In the genomic region with DNA sequence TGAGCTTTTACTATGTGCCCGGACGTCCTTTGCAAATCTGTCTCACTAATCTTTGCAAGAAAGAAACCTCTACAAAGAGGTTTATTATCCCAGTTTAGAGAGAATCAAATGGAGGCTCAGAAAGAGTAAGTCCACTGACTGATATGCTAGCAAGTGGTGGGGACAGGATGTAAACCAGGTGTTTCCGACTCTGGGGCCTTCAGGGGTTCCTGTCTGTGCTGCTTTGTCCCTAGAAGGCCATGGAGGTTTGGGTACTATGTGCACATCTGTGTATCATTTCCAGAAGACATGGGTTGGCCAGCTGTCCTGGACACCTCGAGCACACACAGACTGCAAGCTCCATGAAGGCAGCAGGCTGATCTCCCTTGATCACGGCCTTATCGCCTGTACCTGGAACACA, we compare ENCODE assay signal across 11 cellular contexts. TPM values are rescaled to one million over a fixed set of nuclear protein-coding genes. Genes with fewer than 3 reads are reported as not detected.
DNase-seq lines count a peak whose midpoint lies in the region; ATAC-seq and TF ChIP-seq lines count a peak whose summit lies in the region.
"Had no signal": no experiment of that assay in that cellular context is flagged by ENCODE, and none has a peak within 500 bp of the region (broad histone marks: within the 10 kb centered on the region; RNA-seq: fewer than 3 reads in every experiment).

No MANE protein-coding gene starts in this region.

- H2BK20ac ChIP-seq in IMR-90 (ENCODE audit: low read depth, low read length) = no peak overlapping the region

- H4K8ac ChIP-seq in IMR-90 (ENCODE audit: low read depth in 2 of 2, low read length in 2 of 2) = peak overlapping the region; percentile 2 to 94; a peak in 2 of 4 replicates

- H4K5ac ChIP-seq in IMR-90 (ENCODE audit: low read depth, low read length) = no peak overlapping the region

- no peak overlapping the region for H3K4me2 ChIP-seq in IMR-90 (ENCODE audit: low read depth, low read length)

- 0 out of 2 replicates have a peak overlapping the region, but pooled peaks have one; percentile 38 for H3K23ac ChIP-seq in IMR-90 (ENCODE audit: low read depth, low read length)

- 82% methylated on average over 2 of the region's 6 CpGs; no CpG with 5 or more reads in 1 of the 2 experiments for WGBS in IMR-90 (ENCODE audit: extremely low coverage in 2 of 2, insufficient read length in 1 of 2), 2 experiments

- H3K56ac ChIP-seq in IMR-90 (ENCODE audit: extremely low read depth, insufficient read depth, low read length) = no peak overlapping the region

- no peaks in the 10 kb centered on the region for H3K27me3 Mint-ChIP-seq in CD4-positive, CD25-positive, alpha-beta regulatory T cell
- no peaks in the 10 kb centered on the region for H3K27me3 Mint-ChIP-seq in activated naive CD8-positive, alpha-beta T cell
- H3K27me3 Mint-ChIP-seq in naive B cell = peaks cover 0 to 6% (median 0%) of the 10 kb centered on the region in 3 donors

- H3K18ac ChIP-seq in IMR-90 (ENCODE audit: low read depth, low read length) = no peak overlapping the region

- peak in 1 of 3 donors; percentile 68 for DNase-seq in CD4-positive, CD25-positive, alpha-beta regulatory T cell
- no peak for DNase-seq in IMR-90
- DNase-seq in naive B cell = no peak
- DNase-seq in amygdala (lab: John Stamatoyannopoulos, UW) = no peak
- DNase-seq in activated gamma-delta T cell treated with Interleukin-2 at 50 U/mL for 16 hours = no peak
- DNase-seq: activated CD4-positive, alpha-beta T cell treated with anti-CD3 and anti-CD28 coated beads for 1 hour; central memory CD4-positive, alpha-beta T cell; KG1 had no signal

- no peaks in the 10 kb centered on the region for H3K36me3 ChIP-seq in CD4-positive, CD25-positive, alpha-beta regulatory T cell (ENCODE audit: control insufficient read depth, insufficient read depth, low read length)
- H3K36me3 ChIP-seq in IMR-90 (ENCODE audit: control insufficient read depth, insufficient read depth, low read length) = peaks cover 20% of the 10 kb centered on the region

- H2AFZ ChIP-seq in IMR-90 (replicated peaks; ENCODE audit: low read length, poor library complexity) = no peak overlapping the region

- peaks cover 18% of the 10 kb centered on the region for H3K4me1 ChIP-seq in CD4-positive, CD25-positive, alpha-beta regulatory T cell (ENCODE audit: control insufficient read depth, insufficient read depth, low read length, poor library complexity, severe bottlenecking)
- H3K4me1 ChIP-seq in IMR-90 (ENCODE audit: control insufficient read depth, insufficient read depth, low read length) = peaks cover 2% of the 10 kb centered on the region; the same call in 1 of the 2 replicates

- intact Hi-C loops in IMR-90 (cut with micrococcal nuclease) = no loop called here

- peaks cover 4% of the 10 kb centered on the region for H3K36me3 Mint-ChIP-seq in CD4-positive, CD25-positive, alpha-beta regulatory T cell
- no peaks in the 10 kb centered on the region for H3K36me3 Mint-ChIP-seq in activated naive CD8-positive, alpha-beta T cell
- peaks cover 0 to 7% of the 10 kb centered on the region in 2 donors for H3K36me3 Mint-ChIP-seq in naive B cell

- H3K27ac Mint-ChIP-seq in CD4-positive, CD25-positive, alpha-beta regulatory T cell = peak overlapping the region; percentile 52 to 99 (median 98)
- H3K27ac Mint-ChIP-seq in activated naive CD8-positive, alpha-beta T cell = peak overlapping the region; percentile 99
- peak overlapping the region in 4 of 6 donors; percentile 51 to 98 (median 80) for H3K27ac Mint-ChIP-seq in naive B cell

- dilution Hi-C loops in IMR-90 (cut with HindIII; ENCODE audit: low sequenced_read_pairs, unreplicated experiment) = no loop called here

- no peak for TF ChIP-seq RAD21 in IMR-90 (IDR thresholded peaks at IDR 0.05; ENCODE audit: low read length)

- peaks cover 4% of the 10 kb centered on the region; the same call in 1 of the 2 replicates for H3K9me1 ChIP-seq in IMR-90 (ENCODE audit: insufficient read depth, low read length)

- no peak overlapping the region for H2AK5ac ChIP-seq in IMR-90 (ENCODE audit: low read depth, low read length)

- peak overlapping the region; percentile 89 for H3K27ac ChIP-seq in CD4-positive, CD25-positive, alpha-beta regulatory T cell (ENCODE audit: insufficient read depth, low read length, poor library complexity, severe bottlenecking)
- no peak overlapping the region for H3K27ac ChIP-seq in IMR-90 (ENCODE audit: insufficient read depth, low read length)

- H3K4ac ChIP-seq in IMR-90 (ENCODE audit: low read depth, low read length) = peak overlapping the region; percentile 15; the same call in 1 of the 2 replicates

- H4K20me1 ChIP-seq in IMR-90 (ENCODE audit: insufficient read depth, low read length) = peaks cover 5% of the 10 kb centered on the region; the same call in 1 of the 2 replicates

- H2BK120ac ChIP-seq in IMR-90 (ENCODE audit: low read depth, low read length) = no peak overlapping the region

- H3K4me3 ChIP-seq in CD4-positive, CD25-positive, alpha-beta regulatory T cell (ENCODE audit: low read depth, low read length) = peak overlapping the region; percentile 95
- no peak overlapping the region for H3K4me3 ChIP-seq in IMR-90 (ENCODE audit: insufficient read depth, low read depth, low read length)

- no TSS peak for BruUV-seq in IMR-90 (replicated peaks; lab: Mats Ljungman, UMichigan)

- H3K14ac ChIP-seq in IMR-90 (replicated peaks; ENCODE audit: low read depth, low read length) = no peak overlapping the region

- H3K9me3 Mint-ChIP-seq in CD4-positive, CD25-positive, alpha-beta regulatory T cell = no peaks in the 10 kb centered on the region
- H3K9me3 Mint-ChIP-seq in activated naive CD8-positive, alpha-beta T cell (ENCODE audit: low read depth) = no peaks in the 10 kb centered on the region
- peaks cover 0 to 1% (median 0%) of the 10 kb centered on the region in 7 donors for H3K9me3 Mint-ChIP-seq in naive B cell

- H3K27me3 ChIP-seq in CD4-positive, CD25-positive, alpha-beta regulatory T cell (ENCODE audit: control insufficient read depth, insufficient read depth, low read length) = no peaks in the 10 kb centered on the region
- no peaks in the 10 kb centered on the region for H3K27me3 ChIP-seq in IMR-90 (ENCODE audit: control insufficient read depth, insufficient read depth, low read length)

- POLR2A ChIA-PET in IMR-90 (lab: Charles Lee; ENCODE audit: unreplicated experiment) = no interaction called here

- peak in 1 of 2 donors; percentile 17 for ATAC-seq in CD4-positive, CD25-positive, alpha-beta regulatory T cell (ENCODE audit: low read depth in 2 of 2)
- ATAC-seq in IMR-90 (ENCODE audit: low read depth) = no peak
- no peak for ATAC-seq in naive B cell (ENCODE audit: low read depth in 2 of 2)
- ATAC-seq in GM19455 (IDR thresholded peaks at IDR 0.05; ENCODE audit: unreplicated experiment) = no peak
- no peak for ATAC-seq in HG02642 (IDR thresholded peaks at IDR 0.05; ENCODE audit: poor library complexity, unreplicated experiment)

- no peak for TF ChIP-seq POLR2A in IMR-90 (IDR thresholded peaks at IDR 0.05; ENCODE audit: low read depth, low read length)

- H2BK5ac ChIP-seq in IMR-90 (ENCODE audit: low read depth, low read length, poor library complexity, severe bottlenecking) = no peak overlapping the region

- H3K4me3 Mint-ChIP-seq in CD4-positive, CD25-positive, alpha-beta regulatory T cell = peak overlapping the region; percentile 93 to 98 (median 96)
- peak overlapping the region; percentile 99 for H3K4me3 Mint-ChIP-seq in activated naive CD8-positive, alpha-beta T cell
- peak overlapping the region; percentile 89 to 99 (median 96) for H3K4me3 Mint-ChIP-seq in naive B cell

- H2AK9ac ChIP-seq in IMR-90 (replicated peaks; ENCODE audit: low read depth, low read length, poor library complexity) = peak overlapping the region; percentile 79

- H3K9ac ChIP-seq in IMR-90 (ENCODE audit: low read depth, low read length) = no peak overlapping the region

- H4K91ac ChIP-seq in IMR-90 (ENCODE audit: insufficient read depth, low read depth, low read length) = no peak overlapping the region

- TF ChIP-seq CTCF in IMR-90 (conservative IDR thresholded peaks at IDR 0.05; ENCODE audit: low read depth, low read length) = no peak

- peaks cover 0 to 23% of the 10 kb centered on the region in 2 experiments; a peak in 2 of 4 replicates for H3K79me1 ChIP-seq in IMR-90 (ENCODE audit: low read depth in 1 of 2, low read length in 2 of 2)

- in situ Hi-C loops in IMR-90 (cut with MboI; ENCODE audit: low sequenced_read_pairs) = no loop called here

- no peaks in the 10 kb centered on the region for H3K9me3 ChIP-seq in CD4-positive, CD25-positive, alpha-beta regulatory T cell (ENCODE audit: control insufficient read depth in 2 of 2, low read length in 2 of 2)
- no peaks in the 10 kb centered on the region for H3K9me3 ChIP-seq in IMR-90 (ENCODE audit: control insufficient read depth, insufficient read depth, low read length)

- H3K4me1 Mint-ChIP-seq in CD4-positive, CD25-positive, alpha-beta regulatory T cell = peaks cover 0 to 39% (median 20%) of the 10 kb centered on the region in 4 donors
- peaks cover 43% of the 10 kb centered on the region for H3K4me1 Mint-ChIP-seq in activated naive CD8-positive, alpha-beta T cell (ENCODE audit: low read depth)
- H3K4me1 Mint-ChIP-seq in naive B cell = peaks cover 39 to 61% (median 53%) of the 10 kb centered on the region in 3 donors

- CTCF ChIA-PET in IMR-90 (lab: Yijun Ruan, JAX) = interaction anchor here (1.6 kb wide), 1 partner anchor 72 kb away, joined by 3 read pairs; no protein-coding TSS in a partner anchor

- no peak overlapping the region for H2BK15ac ChIP-seq in IMR-90 (ENCODE audit: low read depth, low read length)

RNA-seq across cellular contexts. Expression of a gene that starts 1.2 kb away (rescaled TPM):
- total RNA-seq in CD4-positive, CD25-positive, alpha-beta regulatory T cell = 3.5 TPM
- polyA plus RNA-seq in CD4-positive, CD25-positive, alpha-beta regulatory T cell = 1 to 10 TPM; 2.7 to 6.2 (median 4.0) TPM
- 3.9 and 4.1 TPM in 2 replicates for total RNA-seq in IMR-90 (2012; rRNA removed)
- polyA plus RNA-seq in IMR-90 (2012; rRNA removed) = 13.5 and 15.4 TPM in 2 replicates
- 8.7 and 12.4 TPM in 2 replicates for polyA plus RNA-seq in IMR-90 (2012; cell fraction: cytosol; rRNA removed)
- polyA plus RNA-seq in IMR-90 (2012; cell fraction: nucleus; rRNA removed; ENCODE audit: low replicate concordance) = 32.1 and 54.1 TPM in 2 replicates
- 10 to 100 TPM in 2 of 6 donors, 1 to 10 TPM in 4; 6.1 to 25.8 (median 9.3) TPM for polyA plus RNA-seq in naive B cell (ENCODE audit: low read depth in 6 of 6)

RNA-seq across cellular contexts. Expression of a gene that starts 13.5 kb away (rescaled TPM):
- not detected for total RNA-seq in CD4-positive, CD25-positive, alpha-beta regulatory T cell
- not detected for polyA plus RNA-seq in CD4-positive, CD25-positive, alpha-beta regulatory T cell
- total RNA-seq in IMR-90 (2012; rRNA removed) = not detected in 2 replicates
- polyA plus RNA-seq in IMR-90 (2012; rRNA removed) (0.05 and 0.10 TPM in 2 replicates), naive B cell (ENCODE audit: low read depth in 6 of 6) (not detected)
- 0.14 TPM in 1 of 2 replicates, not detected in the other for polyA plus RNA-seq in IMR-90 (2012; cell fraction: cytosol; rRNA removed)
- 0.32 and 0.45 TPM in 2 replicates for polyA plus RNA-seq in IMR-90 (2012; cell fraction: nucleus; rRNA removed; ENCODE audit: low replicate concordance)

RNA-seq across cellular contexts. Expression of a gene that starts 29.7 kb away (rescaled TPM):
- total RNA-seq in CD4-positive, CD25-positive, alpha-beta regulatory T cell = 155 TPM
- polyA plus RNA-seq in CD4-positive, CD25-positive, alpha-beta regulatory T cell = 100 to 1,000 TPM in 1 of 4 donors, 10 to 100 TPM in 3; 87.3 to 101 (median 92.5) TPM
- 51.7 and 76.4 TPM in 2 replicates for total RNA-seq in IMR-90 (2012; rRNA removed)
- polyA plus RNA-seq in IMR-90 (2012; rRNA removed) = 126 and 139 TPM in 2 replicates
- polyA plus RNA-seq in IMR-90 (2012; cell fraction: cytosol; rRNA removed) = 107 and 159 TPM in 2 replicates
- polyA plus RNA-seq in IMR-90 (2012; cell fraction: nucleus; rRNA removed; ENCODE audit: low replicate concordance) = 81.6 and 139 TPM in 2 replicates
- 100 to 1,000 TPM in 1 of 6 donors, 10 to 100 TPM in 5; 68.5 to 111 (median 78.4) TPM for polyA plus RNA-seq in naive B cell (ENCODE audit: low read depth in 6 of 6)
